ENCODE assay signal across 1 cellular context in genomic region chr14:30251017-30251416, GRCh38.
TF ChIP-seq lines count a peak whose summit lies in the region.

No MANE protein-coding gene starts in this region.

TF ChIP-seq in HEK293, 187 proteins besides CTCF, POLR2A, EP300 and RAD21 (continued from another document):
- TF ChIP-seq ZBTB49 (tag by site-specific recombination; IDR thresholded peaks at IDR 0.05; ENCODE audit: low read depth) (no peak), ZNF202 (tag by site-specific recombination; IDR thresholded peaks at IDR 0.05; ENCODE audit: borderline replicate concordance) (no peak)
TF ChIP-seq in HEK293: peak in this region for 1.
